18 cellular contexts compared by ENCODE assay signal in the genomic region with DNA sequence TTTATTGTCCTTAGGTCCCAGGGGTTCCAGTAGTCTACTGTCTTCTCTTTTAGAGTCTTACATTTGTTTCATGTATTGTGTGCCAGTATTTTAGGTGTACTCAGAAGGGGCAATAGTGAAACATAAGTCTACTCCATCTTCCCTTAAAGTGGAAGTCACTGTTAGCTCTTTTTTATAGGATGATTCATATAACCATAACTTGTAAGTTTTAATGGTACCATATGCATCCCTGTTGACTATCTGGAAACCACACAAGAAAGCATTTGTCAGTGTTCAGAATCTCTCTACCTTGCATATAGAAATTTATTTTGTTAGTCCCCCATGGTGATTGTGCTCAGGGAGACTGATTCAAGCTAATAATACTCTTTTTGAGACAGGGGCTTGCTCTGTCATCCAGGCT.
A peak's percentile ranks its signal among the peaks of the same experiment; 100 is the strongest.
DNase-seq lines count a peak whose midpoint lies in the region; ATAC-seq, FAIRE-seq and TF ChIP-seq lines count a peak whose summit lies in the region.
"Had no signal": no experiment of that assay in that cellular context is flagged by ENCODE, and none has a peak within 500 bp of the region (broad histone marks: within the 10 kb centered on the region; RNA-seq: fewer than 3 reads in every experiment).

No MANE protein-coding gene starts in this region.

- H4K20me1 ChIP-seq in SU-DHL-6 (ENCODE audit: low read depth, low read length): no peaks in the 10 kb centered on the region

- H2AFZ ChIP-seq in SU-DHL-6 (ENCODE audit: low read depth, low read length, severe bottlenecking): no peak overlapping the region
- H2AFZ ChIP-seq: GM23338 had no signal

- H3K4me3 ChIP-seq in SU-DHL-6 (ENCODE audit: insufficient read depth, low read length, poor library complexity, severe bottlenecking): no peak overlapping the region
- no peak overlapping the region for H3K4me3 ChIP-seq in fibroblast of mammary gland (ENCODE audit: control insufficient read depth, low read depth, low read length)
- no peak overlapping the region for H3K4me3 ChIP-seq in WERI-Rb-1 (ENCODE audit: low read depth, low read length)
- H3K4me3 ChIP-seq: A549, GM23338 had no signal

- CTCF ChIA-PET in WTC11 (lab: Charles Lee): interaction anchor here (0.7 to 1.3 kb wide), 3 partner anchors 11 to 253 kb away, joined by 3 to 4 read pairs (median 4); no protein-coding TSS in a partner anchor

- POLR2A ChIA-PET in WTC11 (lab: Charles Lee): no interaction called here

- peaks cover 11% of the 10 kb centered on the region; the same call in 1 of the 2 replicates for H3K9me3 ChIP-seq in SU-DHL-6 (ENCODE audit: insufficient read depth, low read length)
- no peaks in the 10 kb centered on the region for H3K9me3 ChIP-seq in WERI-Rb-1 (ENCODE audit: severe bottlenecking)

- peaks cover 19% of the 10 kb centered on the region for H3K36me3 ChIP-seq in SU-DHL-6 (ENCODE audit: low read length)
- H3K36me3 ChIP-seq in WERI-Rb-1: no peaks in the 10 kb centered on the region

- H3K4me1 Mint-ChIP-seq in WTC11: no peaks in the 10 kb centered on the region
- H3K4me1 Mint-ChIP-seq: GM23338 had no signal

- H3K9me3 Mint-ChIP-seq in WTC11: peaks cover 28% of the 10 kb centered on the region

- peaks cover 63% of the 10 kb centered on the region for H3F3A ChIP-seq in SU-DHL-6 (ENCODE audit: insufficient read depth)

- no peak overlapping the region for H3K4me3 Mint-ChIP-seq in WTC11
- H3K4me3 Mint-ChIP-seq: CD14-positive monocyte; CD8-positive, alpha-beta T cell; GM23338 had no signal

- DNase-seq in HCEC 1CT: peak; percentile 13
- peak; percentile 35 for DNase-seq in fibroblast of mammary gland (ENCODE audit: low read depth)
- no peak for DNase-seq in WERI-Rb-1
- no peak for DNase-seq in WTC11 (ENCODE audit: low spot score)
- no peak for DNase-seq in frontal cortex (ENCODE audit: low spot score in 2 of 2)
- DNase-seq: CD8-positive, alpha-beta T cell; COR-L47; DMS153; DMS79 treated with DMSO at 0.1 percent for 48 hours; H7 had no signal

- no peak for FAIRE-seq in frontal cortex (lab: Jason Lieb, UNC)
- FAIRE-seq: A549, D721Med, HepG2, HTR-8/SVneo had no signal

- no peak overlapping the region for H3K9ac ChIP-seq in SU-DHL-6 (ENCODE audit: low read length)

- peaks cover 18% of the 10 kb centered on the region for H3K36me3 Mint-ChIP-seq in WTC11

- H3K79me2 ChIP-seq in SU-DHL-6 (ENCODE audit: insufficient read depth, low read length): peaks cover 80% of the 10 kb centered on the region

- no peaks in the 10 kb centered on the region for H3K9me2 ChIP-seq in SU-DHL-6 (replicated peaks; ENCODE audit: insufficient read depth, low read length)

- H3K27me3 Mint-ChIP-seq in WTC11 (ENCODE audit: low read depth): no peaks in the 10 kb centered on the region

- H3K27ac ChIP-seq in SU-DHL-6 (ENCODE audit: low read depth, low read length): peak overlapping the region; percentile 98
- no peak overlapping the region for H3K27ac ChIP-seq in WERI-Rb-1
- H3K27ac ChIP-seq: A549 had no signal

- TF ChIP-seq CTCF in SU-DHL-6 (IDR thresholded peaks at IDR 0.05; ENCODE audit: insufficient read depth, low read length, poor library complexity, severe bottlenecking) (no peak), fibroblast of mammary gland (conservative IDR thresholded peaks at IDR 0.05; ENCODE audit: control insufficient read depth, insufficient read depth, low read depth, low read length) (no peak), WERI-Rb-1 (IDR thresholded peaks at IDR 0.05; ENCODE audit: low read depth, low read length) (no peak), WTC11 (IDR thresholded peaks at IDR 0.05) (no peak)

- ATAC-seq in WTC11: no peak
- ATAC-seq in HG03045 (IDR thresholded peaks at IDR 0.05; ENCODE audit: unreplicated experiment): no peak
- ATAC-seq: A549; CD8-positive, alpha-beta T cell; GM23338; HepG2 had no signal

- no peak overlapping the region for H3K27ac Mint-ChIP-seq in WTC11
- H3K27ac Mint-ChIP-seq: CD14-positive monocyte; CD8-positive, alpha-beta T cell; GM23338 had no signal

- peak overlapping the region; percentile 80 for H3K4me2 ChIP-seq in SU-DHL-6 (ENCODE audit: low read depth, low read length, poor library complexity, severe bottlenecking)
- H3K4me2 ChIP-seq: A549, GM23338 had no signal

- H3K27me3 ChIP-seq in SU-DHL-6 (ENCODE audit: low read length) (no peaks in the 10 kb centered on the region), WERI-Rb-1 (ENCODE audit: insufficient read depth, low read depth, severe bottlenecking) (no peaks in the 10 kb centered on the region)

TF ChIP-seq in WTC11, 78 proteins besides CTCF, POLR2A, EP300 and RAD21:
- TF ChIP-seq RORB (CRISPR knock-in tag; IDR thresholded peaks at IDR 0.05): no peak
- TF ChIP-seq ZMAT4 (CRISPR knock-in tag; IDR thresholded peaks at IDR 0.05): no peak
- TF ChIP-seq GABPB1 (CRISPR knock-in tag; IDR thresholded peaks at IDR 0.05): no peak
- no peak for TF ChIP-seq NFYB (CRISPR knock-in tag; conservative IDR thresholded peaks at IDR 0.05; ENCODE audit: low read depth)
- TF ChIP-seq, protein P1, sequence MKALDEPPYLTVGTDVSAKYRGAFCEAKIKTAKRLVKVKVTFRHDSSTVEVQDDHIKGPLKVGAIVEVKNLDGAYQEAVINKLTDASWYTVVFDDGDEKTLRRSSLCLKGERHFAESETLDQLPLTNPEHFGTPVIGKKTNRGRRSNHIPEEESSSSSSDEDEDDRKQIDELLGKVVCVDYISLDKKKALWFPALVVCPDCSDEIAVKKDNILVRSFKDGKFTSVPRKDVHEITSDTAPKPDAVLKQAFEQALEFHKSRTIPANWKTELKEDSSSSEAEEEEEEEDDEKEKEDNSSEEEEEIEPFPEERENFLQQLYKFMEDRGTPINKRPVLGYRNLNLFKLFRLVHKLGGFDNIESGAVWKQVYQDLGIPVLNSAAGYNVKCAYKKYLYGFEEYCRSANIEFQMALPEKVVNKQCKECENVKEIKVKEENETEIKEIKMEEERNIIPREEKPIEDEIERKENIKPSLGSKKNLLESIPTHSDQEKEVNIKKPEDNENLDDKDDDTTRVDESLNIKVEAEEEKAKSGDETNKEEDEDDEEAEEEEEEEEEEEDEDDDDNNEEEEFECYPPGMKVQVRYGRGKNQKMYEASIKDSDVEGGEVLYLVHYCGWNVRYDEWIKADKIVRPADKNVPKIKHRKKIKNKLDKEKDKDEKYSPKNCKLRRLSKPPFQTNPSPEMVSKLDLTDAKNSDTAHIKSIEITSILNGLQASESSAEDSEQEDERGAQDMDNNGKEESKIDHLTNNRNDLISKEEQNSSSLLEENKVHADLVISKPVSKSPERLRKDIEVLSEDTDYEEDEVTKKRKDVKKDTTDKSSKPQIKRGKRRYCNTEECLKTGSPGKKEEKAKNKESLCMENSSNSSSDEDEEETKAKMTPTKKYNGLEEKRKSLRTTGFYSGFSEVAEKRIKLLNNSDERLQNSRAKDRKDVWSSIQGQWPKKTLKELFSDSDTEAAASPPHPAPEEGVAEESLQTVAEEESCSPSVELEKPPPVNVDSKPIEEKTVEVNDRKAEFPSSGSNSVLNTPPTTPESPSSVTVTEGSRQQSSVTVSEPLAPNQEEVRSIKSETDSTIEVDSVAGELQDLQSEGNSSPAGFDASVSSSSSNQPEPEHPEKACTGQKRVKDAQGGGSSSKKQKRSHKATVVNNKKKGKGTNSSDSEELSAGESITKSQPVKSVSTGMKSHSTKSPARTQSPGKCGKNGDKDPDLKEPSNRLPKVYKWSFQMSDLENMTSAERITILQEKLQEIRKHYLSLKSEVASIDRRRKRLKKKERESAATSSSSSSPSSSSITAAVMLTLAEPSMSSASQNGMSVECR (CRISPR knock-in tag; IDR thresholded peaks at IDR 0.05; ENCODE audit: borderline replicate concordance): no peak
- no peak for TF ChIP-seq SMAD4 (CRISPR knock-in tag; IDR thresholded peaks at IDR 0.05)
- TF ChIP-seq HMGXB4 (CRISPR knock-in tag; IDR thresholded peaks at IDR 0.05): no peak
- TF ChIP-seq, protein P2, sequence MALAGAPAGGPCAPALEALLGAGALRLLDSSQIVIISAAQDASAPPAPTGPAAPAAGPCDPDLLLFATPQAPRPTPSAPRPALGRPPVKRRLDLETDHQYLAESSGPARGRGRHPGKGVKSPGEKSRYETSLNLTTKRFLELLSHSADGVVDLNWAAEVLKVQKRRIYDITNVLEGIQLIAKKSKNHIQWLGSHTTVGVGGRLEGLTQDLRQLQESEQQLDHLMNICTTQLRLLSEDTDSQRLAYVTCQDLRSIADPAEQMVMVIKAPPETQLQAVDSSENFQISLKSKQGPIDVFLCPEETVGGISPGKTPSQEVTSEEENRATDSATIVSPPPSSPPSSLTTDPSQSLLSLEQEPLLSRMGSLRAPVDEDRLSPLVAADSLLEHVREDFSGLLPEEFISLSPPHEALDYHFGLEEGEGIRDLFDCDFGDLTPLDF (CRISPR knock-in tag; IDR thresholded peaks at IDR 0.05): no peak
- no peak for TF ChIP-seq JUN (CRISPR knock-in tag; IDR thresholded peaks at IDR 0.05)

Comparison
In these comparisons a context has a peak if more than half of its experiments do, and no peak if none do; other contexts are left out.
1. DNase-seq: peak in HCEC 1CT (single experiment) and fibroblast of mammary gland (single experiment); none in WERI-Rb-1 (single experiment), WTC11 (single experiment) and frontal cortex (0 of 2).